ENCODE assay signal across 20 cellular contexts in genomic region chr6:134250776-134251175, GRCh38.
DNase-seq lines count a peak whose midpoint lies in the region; ATAC-seq and TF ChIP-seq lines count a peak whose summit lies in the region.
"Had no signal": no experiment of that assay in that cellular context is flagged by ENCODE, and none has a peak within 500 bp of the region (broad histone marks: within the 10 kb centered on the region; RNA-seq: fewer than 3 reads in every experiment).

No MANE protein-coding gene starts in this region.

- ATAC-seq in activated naive CD8-positive, alpha-beta T cell treated with anti-CD3 and anti-CD28 coated beads, Interleukin-2, amount 50 U/mL, for 24 hours: no peak
- no peak for ATAC-seq in right cardiac atrium
- no peak for ATAC-seq in HG03378 (IDR thresholded peaks at IDR 0.05; ENCODE audit: unreplicated experiment)
- ATAC-seq in GM21825 (IDR thresholded peaks at IDR 0.05; ENCODE audit: unreplicated experiment): no peak
- ATAC-seq: CD8-positive, alpha-beta T cell; Right ventricle myocardium inferior had no signal

- H3K4me3 ChIP-seq in adrenal gland (no peak overlapping the region), right cardiac atrium (ENCODE audit: low read length) (no peak overlapping the region)
- H3K4me3 ChIP-seq: BLaER1, PC-9, SJCRH30 had no signal

- H3K9me3 Mint-ChIP-seq in activated naive CD8-positive, alpha-beta T cell treated with anti-CD3 and anti-CD28 coated beads for 36 hours: peaks cover 8% of the 10 kb centered on the region
- H3K9me3 Mint-ChIP-seq in activated naive CD8-positive, alpha-beta T cell treated with anti-CD3 and anti-CD28 coated beads, Interleukin-2, amount 50 U/mL, for 24 hours: no peaks in the 10 kb centered on the region
- H3K9me3 Mint-ChIP-seq in nephron: no peaks in the 10 kb centered on the region
- H3K9me3 Mint-ChIP-seq: CD8-positive, alpha-beta T cell; IgD-negative memory B cell had no signal

- TF ChIP-seq POLR2A in adrenal gland (IDR thresholded peaks at IDR 0.05): no peak

- TF ChIP-seq CTCF in adrenal gland (IDR thresholded peaks at IDR 0.05) (no peak), nephron (IDR thresholded peaks at IDR 0.05; ENCODE audit: unreplicated experiment in 3 of 3) (no peak)

- H3K36me3 ChIP-seq in adrenal gland (replicated peaks in 1 of 2): no peaks in the 10 kb centered on the region
- H3K36me3 ChIP-seq: SJCRH30 had no signal

- H3K4me3 Mint-ChIP-seq in activated naive CD8-positive, alpha-beta T cell treated with anti-CD3 and anti-CD28 coated beads for 36 hours: no peak overlapping the region
- no peak overlapping the region for H3K4me3 Mint-ChIP-seq in activated naive CD8-positive, alpha-beta T cell treated with anti-CD3 and anti-CD28 coated beads, Interleukin-2, amount 50 U/mL, for 24 hours
- no peak overlapping the region for H3K4me3 Mint-ChIP-seq in nephron
- H3K4me3 Mint-ChIP-seq: CD8-positive, alpha-beta T cell; IgD-negative memory B cell had no signal

- peaks cover 12% of the 10 kb centered on the region for H3K36me3 Mint-ChIP-seq in activated naive CD8-positive, alpha-beta T cell treated with anti-CD3 and anti-CD28 coated beads for 36 hours
- H3K36me3 Mint-ChIP-seq in activated naive CD8-positive, alpha-beta T cell treated with anti-CD3 and anti-CD28 coated beads, Interleukin-2, amount 50 U/mL, for 24 hours (ENCODE audit: low read depth): no peaks in the 10 kb centered on the region
- no peaks in the 10 kb centered on the region for H3K36me3 Mint-ChIP-seq in nephron (ENCODE audit: low read depth)
- H3K36me3 Mint-ChIP-seq: CD8-positive, alpha-beta T cell had no signal

- H3K9me3 ChIP-seq in adrenal gland (replicated peaks in 1 of 3): no peaks in the 10 kb centered on the region
- H3K9me3 ChIP-seq in right cardiac atrium (ENCODE audit: control insufficient read depth, low read length): no peaks in the 10 kb centered on the region
- H3K9me3 ChIP-seq: BLaER1, Caco-2, SJCRH30 had no signal

- H3K4me1 ChIP-seq in adrenal gland (replicated peaks in 1 of 2): peaks cover 37 to 48% of the 10 kb centered on the region in 2 donors
- H3K4me1 ChIP-seq in right cardiac atrium (ENCODE audit: control insufficient read depth, insufficient read depth, low read length): no peaks in the 10 kb centered on the region
- H3K4me1 ChIP-seq: SJCRH30 had no signal

- intact Hi-C loops in adrenal gland (cut with DNase I) (no loop called here), right cardiac atrium (cut with DNase I) (no loop called here)

- H3K27ac ChIP-seq in adrenal gland (peak overlapping the region in 4 of 5 donors; percentile 18 to 83 (median 76)), right cardiac atrium (ENCODE audit: low read length) (no peak overlapping the region)
- H3K27ac ChIP-seq: BLaER1, PC-9, SJCRH30 had no signal

- peak overlapping the region; percentile 99 for H3K27ac Mint-ChIP-seq in activated naive CD8-positive, alpha-beta T cell treated with anti-CD3 and anti-CD28 coated beads for 36 hours
- H3K27ac Mint-ChIP-seq in activated naive CD8-positive, alpha-beta T cell treated with anti-CD3 and anti-CD28 coated beads, Interleukin-2, amount 50 U/mL, for 24 hours: no peak overlapping the region
- peak overlapping the region; percentile 32 to 76 (median 46) for H3K27ac Mint-ChIP-seq in nephron
- H3K27ac Mint-ChIP-seq: IgD-negative memory B cell had no signal

- H3K27me3 ChIP-seq in adrenal gland (no peaks in the 10 kb centered on the region), right cardiac atrium (ENCODE audit: control insufficient read depth, insufficient read depth) (no peaks in the 10 kb centered on the region)
- H3K27me3 ChIP-seq: BLaER1, SJCRH30 had no signal

- peaks cover 53% of the 10 kb centered on the region for H3K4me1 Mint-ChIP-seq in activated naive CD8-positive, alpha-beta T cell treated with anti-CD3 and anti-CD28 coated beads for 36 hours
- peaks cover 48% of the 10 kb centered on the region for H3K4me1 Mint-ChIP-seq in activated naive CD8-positive, alpha-beta T cell treated with anti-CD3 and anti-CD28 coated beads, Interleukin-2, amount 50 U/mL, for 24 hours
- H3K4me1 Mint-ChIP-seq in nephron: peaks cover 44% of the 10 kb centered on the region

- WGBS in adrenal gland, 4 donors: 84 to 98% (median 90%) methylated on average over 2 of the region's 2 CpGs
- 98% methylated on average over 2 of the region's 2 CpGs for WGBS in right cardiac atrium

- H3K27me3 Mint-ChIP-seq in activated naive CD8-positive, alpha-beta T cell treated with anti-CD3 and anti-CD28 coated beads for 36 hours: no peaks in the 10 kb centered on the region
- no peaks in the 10 kb centered on the region for H3K27me3 Mint-ChIP-seq in activated naive CD8-positive, alpha-beta T cell treated with anti-CD3 and anti-CD28 coated beads, Interleukin-2, amount 50 U/mL, for 24 hours
- H3K27me3 Mint-ChIP-seq in nephron (ENCODE audit: low read depth): no peaks in the 10 kb centered on the region
- H3K27me3 Mint-ChIP-seq: IgD-negative memory B cell had no signal

- DNase-seq in activated naive CD8-positive, alpha-beta T cell treated with anti-CD3 and anti-CD28 coated beads for 36 hours: no peak
- DNase-seq in activated naive CD8-positive, alpha-beta T cell treated with anti-CD3 and anti-CD28 coated beads, Interleukin-2, amount 50 U/mL, for 24 hours: no peak
- DNase-seq in adrenal gland: no peak
- DNase-seq in right cardiac atrium: no peak
- DNase-seq: Caco-2; CD8-positive, alpha-beta T cell; NCI-H1092; NCI-H1417 treated with DMSO at 0.1 percent for 48 hours; NCI-H1694 treated with DMSO at 0.1 percent for 48 hours; NCI-H2081; NCI-H2227 treated with DMSO at 0.1 percent for 48 hours; NCI-H526 treated with DMSO at 0.1 percent for 48 hours; PC-9; SJCRH30 had no signal
